ENCODE assay signal across 20 cellular contexts in genomic region chr1:101379037-101379436, GRCh38.
"Had no signal": no experiment of that assay in that cellular context is flagged by ENCODE, and none has a peak within 500 bp of the region (broad histone marks: within the 10 kb centered on the region; RNA-seq: fewer than 3 reads in every experiment).

No MANE protein-coding gene starts in this region.

- H3K27ac ChIP-seq: colonic mucosa, hepatocyte, ovary, right atrium auricular region, sigmoid colon, skin epidermis, suprapubic skin, thyroid gland, upper lobe of right lung, vagina had no signal

- H3K79me2 ChIP-seq: hepatocyte had no signal

- H3K9me3 ChIP-seq: colonic mucosa, ovary, right atrium auricular region, sigmoid colon, suprapubic skin, thyroid gland, upper lobe of right lung, vagina had no signal

- H3K36me3 ChIP-seq: colonic mucosa, ovary, right atrium auricular region, sigmoid colon, suprapubic skin, thyroid gland, upper lobe of right lung, vagina had no signal

- ATAC-seq: left cardiac atrium; left ventricle myocardium superior; naive thymus-derived CD8-positive, alpha-beta T cell; stimulated activated naive CD8-positive, alpha-beta T cell treated with anti-CD3 and anti-CD28 coated beads, Interleukin-15, Interleukin-2, amounts not matched to agents 100 U/mL and 50 U/mL, for 24 hours; upper lobe of right lung had no signal

- H3K4me3 ChIP-seq: colonic mucosa, hepatocyte, ovary, right atrium auricular region, sigmoid colon, skin epidermis, suprapubic skin, thyroid gland, upper lobe of right lung, vagina had no signal

- H3K36me3 Mint-ChIP-seq: naive thymus-derived CD8-positive, alpha-beta T cell had no signal

- H3K4me3 Mint-ChIP-seq: naive thymus-derived CD8-positive, alpha-beta T cell had no signal

- H3K4me2 ChIP-seq: hepatocyte had no signal

- H3K27me3 ChIP-seq: colonic mucosa, hepatocyte, ovary, right atrium auricular region, sigmoid colon, suprapubic skin, thyroid gland, upper lobe of right lung, vagina had no signal

- FAIRE-seq: kidney had no signal

- DNase-seq: colonic mucosa; dermis blood vessel endothelial cell; erythroblast; foreskin melanocyte; head of caudate nucleus; kidney; left cardiac atrium; left ventricle myocardium superior; naive thymus-derived CD8-positive, alpha-beta T cell; ovary; sigmoid colon; stimulated activated CD4-positive, alpha-beta T cell treated with anti-CD3 and anti-CD28 coated beads, Interleukin-2, amount 100 ng/mL, for 24 hours; stimulated activated naive CD8-positive, alpha-beta T cell treated with anti-CD3 and anti-CD28 coated beads, Interleukin-15, Interleukin-2, amounts not matched to agents 100 U/mL and 50 U/mL, for 24 hours; thyroid gland; upper lobe of right lung had no signal

- H2AFZ ChIP-seq: hepatocyte had no signal

- H3K27me3 Mint-ChIP-seq: naive thymus-derived CD8-positive, alpha-beta T cell had no signal

- H3K4me1 ChIP-seq: colonic mucosa, right atrium auricular region, sigmoid colon, suprapubic skin, thyroid gland, upper lobe of right lung, vagina had no signal
